In the genomic region with DNA sequence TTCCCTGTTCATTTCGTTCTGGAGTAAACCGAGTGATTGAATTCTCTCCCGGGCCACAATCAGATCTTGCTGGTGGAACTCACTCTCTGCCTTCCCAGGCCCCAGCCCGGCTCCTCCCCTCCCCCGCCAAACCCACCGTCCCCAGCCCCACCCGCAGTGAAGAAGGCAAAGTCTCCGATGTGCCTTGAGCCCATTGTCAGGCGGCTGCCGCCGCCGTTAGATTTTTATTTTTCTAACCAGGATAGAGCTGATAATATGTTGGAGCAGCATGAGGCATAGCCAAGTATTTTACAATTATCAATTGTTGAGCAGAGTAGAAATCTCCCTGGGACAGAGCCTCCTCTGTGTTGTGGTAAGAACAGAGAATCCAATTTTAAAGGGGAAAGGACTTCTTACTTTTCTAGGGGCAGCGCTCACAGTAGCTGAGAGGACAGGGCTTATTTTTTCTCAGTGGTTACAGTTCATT, we compare ENCODE assay signal across 8 cellular contexts. TPM values are rescaled to one million over a fixed set of nuclear protein-coding genes. Genes with fewer than 3 reads are reported as not detected.
DNase-seq lines count a peak whose midpoint lies in the region; ATAC-seq and TF ChIP-seq lines count a peak whose summit lies in the region.

No MANE protein-coding gene starts in this region.

- H3K27me3 ChIP-seq in BE2C (no peaks in the 10 kb centered on the region), psoas muscle (ENCODE audit: insufficient read depth in 3 of 3, low read length in 2 of 3) (peaks cover 0 to 52% (median 5%) of the 10 kb centered on the region in 3 donors)

- 2 to 3% (median 3%) methylated on average over 12 to 13 of the region's 13 CpGs for WGBS in psoas muscle, 3 donors

- no peaks in the 10 kb centered on the region for H3K4me1 ChIP-seq in BE2C
- 0 out of 2 replicates have a peak, but pooled peaks cover 6% of the 10 kb centered on the region for H3K4me1 ChIP-seq in HEK293 (ENCODE audit: control insufficient read depth, insufficient read depth, low read length)
- peaks cover 19% of the 10 kb centered on the region for H3K4me1 ChIP-seq in psoas muscle

- intact Hi-C loops in psoas muscle (cut with DNase I): loop anchor here in 1 of 2 donors (10.0 kb wide), 1 partner anchor 63 kb away; the partner anchor contains the start of gene CEP78

- H3K9me3 ChIP-seq in BE2C: no peaks in the 10 kb centered on the region
- H3K9me3 ChIP-seq in HEK293 (ENCODE audit: control insufficient read depth, insufficient read depth, low read depth, low read length): no peaks in the 10 kb centered on the region
- no peaks in the 10 kb centered on the region for H3K9me3 ChIP-seq in psoas muscle

- CTCF ChIA-PET in HEK293 (lab: Yijun Ruan, JAX): interaction anchor here (0.7 to 2.2 kb wide), 7 partner anchors 13 to 71 kb away, joined by 3 to 6 read pairs (median 4); no protein-coding TSS in a partner anchor

- ATAC-seq in psoas muscle: no peak
- ATAC-seq in GM21717 (IDR thresholded peaks at IDR 0.05; ENCODE audit: unreplicated experiment): no peak

- H3K36me3 ChIP-seq in BE2C (peaks cover 23% of the 10 kb centered on the region), HEK293 (ENCODE audit: control insufficient read depth in 2 of 2, insufficient read depth in 1 of 2, low read length in 2 of 2) (peaks cover 5 to 27% of the 10 kb centered on the region in 2 experiments), psoas muscle (ENCODE audit: insufficient read depth in 1 of 2, low read depth in 1 of 2) (no peaks in the 10 kb centered on the region)

- POLR2A ChIA-PET in HEK293 (lab: Yijun Ruan, JAX): interaction anchor here (0.7 to 3.3 kb wide), 10 partner anchors 14 to 853 kb away, joined by 3 to 70 read pairs (median 24); partner anchors contain the start of gene CEP78

- H3K27ac ChIP-seq in HEK293 (ENCODE audit: extremely low read depth, low read depth, low read length): no peak overlapping the region; the same call in 1 of the 2 replicates
- no peak overlapping the region for H3K27ac ChIP-seq in psoas muscle

- TF ChIP-seq CTCF in BE2C (IDR thresholded peaks at IDR 0.05; ENCODE audit: low read depth, low read length) (no peak), HEK293 (tag by site-specific recombination; IDR thresholded peaks at IDR 0.05) (no peak), psoas muscle (IDR thresholded peaks at IDR 0.05) (no peak)

- DNase-seq in BE2C (peak; percentile 49), globus pallidus (ENCODE audit: low spot score) (peak; percentile 90), psoas muscle (no peak), HPDE6-E6E7 (ENCODE audit: extremely low spot score) (no peak), SK-N-DZ (ENCODE audit: low spot score) (no peak)
- peak; percentile 22 to 33 for DNase-seq in activated T-cell treated with anti-CD3 and anti-CD28 coated beads, Interleukin-2, amount 50 U/mL, for 48 hours

- peak overlapping the region; percentile 97 for H3K4me3 ChIP-seq in BE2C (ENCODE audit: low read depth, low read length)
- H3K4me3 ChIP-seq in HEK293 (ENCODE audit: low read depth, low read length): peak overlapping the region; percentile 64
- peak overlapping the region; percentile 68 for H3K4me3 ChIP-seq in psoas muscle

TF ChIP-seq in HEK293, 187 proteins besides CTCF, POLR2A, EP300 and RAD21:
- TF ChIP-seq ZSCAN30 (tag by site-specific recombination; IDR thresholded peaks at IDR 0.05): no peak
- TF ChIP-seq SALL2 (tag by site-specific recombination; IDR thresholded peaks at IDR 0.05; ENCODE audit: borderline replicate concordance): no peak
- no peak for TF ChIP-seq ZNF555 (tag by site-specific recombination; conservative IDR thresholded peaks at IDR 0.05)
- peak; percentile 46; the same call in 1 of the 2 replicates for TF ChIP-seq ZNF692 (tag by site-specific recombination; IDR thresholded peaks at IDR 0.05)
- TF ChIP-seq PATZ1 (tag by site-specific recombination; IDR thresholded peaks at IDR 0.05): 0 out of 2 replicates have a peak, but pooled peaks have one; percentile 13
- no peak for TF ChIP-seq ZNF548 (tag by site-specific recombination; IDR thresholded peaks at IDR 0.05)
- no peak for TF ChIP-seq BCL11B (tag by site-specific recombination; IDR thresholded peaks at IDR 0.05; ENCODE audit: low read depth)
- no peak for TF ChIP-seq ZNF146 (tag by site-specific recombination; IDR thresholded peaks at IDR 0.05)
TF ChIP-seq in HEK293: peak in this region for 2.

RNA-seq across cellular contexts. Expression of gene PSAT1, which starts 1.2 kb away (rescaled TPM):
- 217 TPM for polyA plus RNA-seq in BE2C (2012; ENCODE audit: insufficient read depth, insufficient read length, low read depth)
- 1 to 10 TPM in 1 of 4 donors, under 1 TPM in 3; 0.15 to 1.1 (median 0.52) TPM for total RNA-seq in psoas muscle
- 1 to 10 TPM in 2 of 3 donors, under 1 TPM in 1; 0.31 to 2.0 (median 1.6) TPM for polyA plus RNA-seq in psoas muscle
- 245 and 255 TPM in 2 replicates for polyA plus RNA-seq in SK-N-DZ (2014; cell fraction: cytosol; rRNA removed)
- 92.5 and 110 TPM in 2 replicates for polyA plus RNA-seq in SK-N-DZ (2014; cell fraction: nucleus; rRNA removed)

Comparison
In these comparisons a context has a peak if more than half of its experiments do, and no peak if none do; other contexts are left out.
1. DNase-seq: peak in BE2C (single experiment), activated T-cell treated with anti-CD3 and anti-CD28 coated beads, Interleukin-2, amount 50 U/mL, for 48 hours (2 of 2) and globus pallidus (single experiment); none in psoas muscle (0 of 2), HPDE6-E6E7 (single experiment) and SK-N-DZ (single experiment).
2. Peak in every context shown above with its lines, with median percentiles within 50 percentile points of each other: H3K4me3 ChIP-seq.